ENCODE assay signal across 8 cellular contexts in the genomic region with DNA sequence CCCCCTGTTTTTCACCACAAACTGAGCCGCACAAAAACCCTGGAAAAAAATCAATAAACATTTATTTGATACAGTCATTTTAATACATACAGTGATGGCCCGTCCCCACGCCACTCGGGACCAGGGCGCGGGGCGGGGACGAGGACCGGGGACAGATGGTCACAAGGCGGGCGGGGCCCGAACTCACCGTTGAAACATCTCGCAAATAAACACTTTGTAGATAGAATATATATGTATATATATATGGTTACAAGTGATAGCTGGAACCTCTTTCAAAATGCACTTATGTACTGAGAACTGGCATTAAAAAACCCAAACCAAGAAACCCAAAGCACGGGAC. TPM values are rescaled to one million over a fixed set of nuclear protein-coding genes. Genes with fewer than 3 reads are reported as not detected.
DNase-seq lines count a peak whose midpoint lies in the region; ATAC-seq and TF ChIP-seq lines count a peak whose summit lies in the region.

No MANE protein-coding gene starts in this region.

- no peaks in the 10 kb centered on the region for H3K36me3 Mint-ChIP-seq in T-helper 17 cell (ENCODE audit: low read depth)

- H3K4me3 ChIP-seq in BJ (ENCODE audit: low read depth, low read length), result peak overlapping the region; percentile 50
- peak overlapping the region; percentile 56 for H3K4me3 ChIP-seq in iPS-11a (ENCODE audit: low read depth, low read length)

- H3K27me3 Mint-ChIP-seq in T-helper 17 cell, result no peaks in the 10 kb centered on the region
- H3K27me3 Mint-ChIP-seq in stimulated activated naive CD8-positive, alpha-beta T cell treated with anti-CD3 and anti-CD28 coated beads, Interleukin-15, amount 100 ng/mL, for 72 hours, result no peaks in the 10 kb centered on the region

- peaks cover 23% of the 10 kb centered on the region for H3K4me1 Mint-ChIP-seq in T-helper 17 cell
- peaks cover 63% of the 10 kb centered on the region for H3K4me1 Mint-ChIP-seq in stimulated activated naive CD8-positive, alpha-beta T cell treated with anti-CD3 and anti-CD28 coated beads, Interleukin-15, amount 100 ng/mL, for 72 hours

- ATAC-seq in GM21737 (IDR thresholded peaks at IDR 0.05; ENCODE audit: unreplicated experiment) (peak; percentile 5), T-helper 17 cell (peak; percentile 27), sciatic nerve (no peak)
- ATAC-seq in stimulated activated naive CD8-positive, alpha-beta T cell treated with anti-CD3 and anti-CD28 coated beads, Interleukin-15, amount 100 ng/mL, for 72 hours, result no peak

- peaks cover 17% of the 10 kb centered on the region for H3K36me3 ChIP-seq in BJ (ENCODE audit: control insufficient read depth, insufficient read depth, low read length)

- no peak for DNase-seq in BJ (ENCODE audit: low read depth)
- DNase-seq in T-helper 17 cell, result no peak
- no peak for DNase-seq in stimulated activated naive CD8-positive, alpha-beta T cell treated with anti-CD3 and anti-CD28 coated beads, Interleukin-15, amount 100 ng/mL, for 72 hours
- DNase-seq in NOMO-1 treated with DMSO at 0.1 percent for 48 hours (lab: John Stamatoyannopoulos, UW; ENCODE audit: unreplicated experiment), result no peak
- DNase-seq in NCI-H1930 (lab: John Stamatoyannopoulos, UW), result no peak
- no peak for DNase-seq in sciatic nerve (ENCODE audit: low spot score)

- H3K9me3 ChIP-seq in T-helper 17 cell (ENCODE audit: control insufficient read depth, low read length, poor library complexity, severe bottlenecking), result no peaks in the 10 kb centered on the region

- H3K4me3 Mint-ChIP-seq in T-helper 17 cell, result peak overlapping the region; percentile 85
- peak overlapping the region; percentile 78 to 90 for H3K4me3 Mint-ChIP-seq in stimulated activated naive CD8-positive, alpha-beta T cell treated with anti-CD3 and anti-CD28 coated beads, Interleukin-15, amount 100 ng/mL, for 72 hours

- H3K27me3 ChIP-seq in BJ (ENCODE audit: control insufficient read depth, insufficient read depth, low read length), result no peaks in the 10 kb centered on the region

- POLR2A ChIA-PET in BJ (lab: Charles Lee), result interaction anchor here (0.6 kb wide), 2 partner anchors 28 to 83 kb away, joined by 3 to 4 read pairs; no protein-coding TSS in a partner anchor

- no peak for TF ChIP-seq CTCF in BJ (IDR thresholded peaks at IDR 0.05; ENCODE audit: insufficient read depth, low read depth, low read length)

- intact Hi-C loops in sciatic nerve (cut with DNase I), result no loop called here

- peak overlapping the region; percentile 51 for H3K27ac Mint-ChIP-seq in T-helper 17 cell
- peak overlapping the region; percentile 50 to 96 for H3K27ac Mint-ChIP-seq in stimulated activated naive CD8-positive, alpha-beta T cell treated with anti-CD3 and anti-CD28 coated beads, Interleukin-15, amount 100 ng/mL, for 72 hours

- H3K9me3 Mint-ChIP-seq in stimulated activated naive CD8-positive, alpha-beta T cell treated with anti-CD3 and anti-CD28 coated beads, Interleukin-15, amount 100 ng/mL, for 72 hours, result no peaks in the 10 kb centered on the region

- CTCF ChIA-PET in BJ (lab: Yijun Ruan, JAX), result interaction anchor here (0.8 to 1.4 kb wide), 5 partner anchors 12 to 419 kb away, joined by 3 to 7 read pairs (median 3); no protein-coding TSS in a partner anchor

RNA-seq across cellular contexts. Expression of a gene that starts 0.4 kb away (rescaled TPM):
- polyA plus RNA-seq in BJ (2011; rRNA removed), result 24.0 and 40.1 TPM in 2 replicates
- 20.3 and 23.0 TPM in 2 replicates for polyA minus RNA-seq in BJ (2011; rRNA and poly(A)+ RNA removed)
- total RNA-seq in T-helper 17 cell (10 to 100 TPM; 41.6 to 42.5 TPM), sciatic nerve (50.8 TPM)

RNA-seq across cellular contexts. Expression of a gene that starts 13.1 kb away (rescaled TPM):
- 4.6 and 6.0 TPM in 2 replicates for polyA plus RNA-seq in BJ (2011; rRNA removed)
- 6.3 and 7.6 TPM in 2 replicates for polyA minus RNA-seq in BJ (2011; rRNA and poly(A)+ RNA removed)
- total RNA-seq in T-helper 17 cell (10 to 100 TPM; 17.9 to 18.8 TPM), sciatic nerve (13.6 TPM)

RNA-seq across cellular contexts. Expression of a gene that starts 22.8 kb away (rescaled TPM):
- polyA plus RNA-seq in BJ (2011; rRNA removed), result 0.88 and 1.4 TPM in 2 replicates
- polyA minus RNA-seq in BJ (2011; rRNA and poly(A)+ RNA removed), result 0.21 and 0.71 TPM in 2 replicates
- total RNA-seq in T-helper 17 cell (10 to 100 TPM; 17.2 to 20.2 TPM), sciatic nerve (2.9 TPM)

RNA-seq across cellular contexts. Expression of a gene that starts 24.3 kb away (rescaled TPM):
- 37.9 and 52.3 TPM in 2 replicates for polyA plus RNA-seq in BJ (2011; rRNA removed)
- polyA minus RNA-seq in BJ (2011; rRNA and poly(A)+ RNA removed), result 36.8 and 41.8 TPM in 2 replicates
- total RNA-seq in T-helper 17 cell, result 10 to 100 TPM; 63.8 to 64.9 TPM
- 60.4 TPM for total RNA-seq in sciatic nerve

Comparison
In these comparisons a context has a peak if more than half of its experiments do, and no peak if none do; other contexts are left out.
1. ATAC-seq: peak in GM21737 (single experiment) and T-helper 17 cell (single experiment); none in stimulated activated naive CD8-positive, alpha-beta T cell treated with anti-CD3 and anti-CD28 coated beads, Interleukin-15, amount 100 ng/mL, for 72 hours (single experiment) and sciatic nerve (single experiment).